9 cellular contexts compared by ENCODE assay signal in the genomic region with DNA sequence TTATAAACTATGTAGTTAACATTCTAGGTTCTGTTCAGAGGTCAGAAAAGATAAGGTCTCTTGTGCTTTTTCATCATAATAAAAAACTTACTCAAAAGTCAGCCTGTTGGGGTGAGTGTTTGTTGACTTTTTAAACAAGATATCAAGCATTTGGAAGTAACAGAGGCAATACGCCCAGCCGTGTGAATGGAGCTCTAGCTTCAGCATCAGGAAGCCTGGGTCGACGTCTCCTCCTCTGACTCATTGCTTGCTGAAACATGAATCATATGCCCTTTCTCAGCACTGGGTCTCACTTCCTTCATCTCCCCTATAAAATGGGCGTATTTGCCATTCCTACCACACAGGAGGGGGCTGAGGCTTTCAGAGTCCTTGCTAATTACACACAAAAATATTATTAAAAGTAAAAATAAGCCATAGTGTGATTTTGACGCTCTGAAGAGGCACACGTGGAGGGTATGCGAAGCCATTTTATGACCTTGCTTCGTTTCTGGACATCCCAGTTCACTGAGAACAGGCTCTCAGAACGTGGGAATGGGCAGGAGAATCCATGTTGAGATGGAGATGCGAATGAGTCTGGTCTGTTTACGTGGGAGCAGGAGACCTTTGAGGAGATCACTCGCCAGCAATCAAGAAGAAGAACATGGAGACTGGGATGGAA.
DNase-seq lines count a peak whose midpoint lies in the region; ATAC-seq, FAIRE-seq and TF ChIP-seq lines count a peak whose summit lies in the region.
"Had no signal": no experiment of that assay in that cellular context is flagged by ENCODE, and none has a peak within 500 bp of the region (broad histone marks: within the 10 kb centered on the region; RNA-seq: fewer than 3 reads in every experiment).

No MANE protein-coding gene starts in this region.

- H3K36me3 ChIP-seq in upper lobe of right lung: no peaks in the 10 kb centered on the region
- H3K36me3 ChIP-seq: cardiac muscle cell had no signal

- H3K27ac Mint-ChIP-seq in nephron (peak overlapping the region in 2 of 3 experiments; percentile 68 to 89), endothelial cell (ENCODE audit: unreplicated experiment) (no peak overlapping the region)

- H3K9me3 ChIP-seq in upper lobe of right lung: no peaks in the 10 kb centered on the region

- H3K4me1 Mint-ChIP-seq in nephron (peaks cover 33% of the 10 kb centered on the region), endothelial cell (ENCODE audit: unreplicated experiment) (peaks cover 5% of the 10 kb centered on the region)

- H3K4me3 Mint-ChIP-seq in nephron: peak overlapping the region in 1 of 3 experiments; percentile 25
- H3K4me3 Mint-ChIP-seq in endothelial cell (ENCODE audit: unreplicated experiment): no peak overlapping the region

- H3K27me3 Mint-ChIP-seq in nephron (ENCODE audit: low read depth) (no peaks in the 10 kb centered on the region), endothelial cell (ENCODE audit: unreplicated experiment) (peaks cover 12% of the 10 kb centered on the region)

- peaks cover 47% of the 10 kb centered on the region for H3K4me1 ChIP-seq in upper lobe of right lung

- peak; percentile 46 for ATAC-seq in upper lobe of right lung
- ATAC-seq in GM21737 (IDR thresholded peaks at IDR 0.05; ENCODE audit: unreplicated experiment): no peak
- no peak for ATAC-seq in GM21447 (IDR thresholded peaks at IDR 0.05; ENCODE audit: unreplicated experiment)

- H3K27ac ChIP-seq in upper lobe of right lung: peak overlapping the region; percentile 97
- H3K27ac ChIP-seq: cardiac muscle cell had no signal

- peak; percentile 91 for DNase-seq in CD1c-positive myeloid dendritic cell (ENCODE audit: extremely low spot score)
- DNase-seq in RCC 7860 (ENCODE audit: low spot score): peak; percentile 87
- DNase-seq in dedifferentiated amniotic fluid mesenchymal stem cell (ENCODE audit: extremely low spot score): peak; percentile 91
- DNase-seq in upper lobe of right lung: peak; percentile 68
- no peak for DNase-seq in endothelial cell (ENCODE audit: low spot score)

- intact Hi-C loops in upper lobe of right lung (cut with DNase I): loop anchor here (5.0 to 10.0 kb wide), 3 partner anchors 194 to 1209 kb away; no protein-coding TSS in a partner anchor

- no peaks in the 10 kb centered on the region for H3K36me3 Mint-ChIP-seq in nephron (ENCODE audit: low read depth)
- H3K36me3 Mint-ChIP-seq in endothelial cell (ENCODE audit: low read depth, unreplicated experiment): peaks cover 7% of the 10 kb centered on the region

- no peak overlapping the region for H3K4me3 ChIP-seq in upper lobe of right lung
- H3K4me3 ChIP-seq: cardiac muscle cell had no signal

- TF ChIP-seq CTCF in nephron (IDR thresholded peaks at IDR 0.05; ENCODE audit: unreplicated experiment in 3 of 3): no peak
- no peak for TF ChIP-seq CTCF in upper lobe of right lung (IDR thresholded peaks at IDR 0.05)
- TF ChIP-seq CTCF in endothelial cell (IDR thresholded peaks at IDR 0.05; ENCODE audit: unreplicated experiment): no peak

- H3K27me3 ChIP-seq in upper lobe of right lung: no peaks in the 10 kb centered on the region
- H3K27me3 ChIP-seq: cardiac muscle cell had no signal

- no peaks in the 10 kb centered on the region for H3K9me3 Mint-ChIP-seq in nephron
- no peaks in the 10 kb centered on the region for H3K9me3 Mint-ChIP-seq in endothelial cell (ENCODE audit: unreplicated experiment)

- FAIRE-seq in RCC 7860 (lab: Jason Lieb, UNC): peak; percentile 88
